8 cellular contexts compared by ENCODE assay signal in genomic region chr1:32199043-32199716, GRCh38. TPM values are rescaled to one million over a fixed set of nuclear protein-coding genes. Genes with fewer than 3 reads are reported as not detected.
A peak's percentile ranks its signal among the peaks of the same experiment; 100 is the strongest.
DNase-seq lines count a peak whose midpoint lies in the region; ATAC-seq and TF ChIP-seq lines count a peak whose summit lies in the region.
"Had no signal": no experiment of that assay in that cellular context is flagged by ENCODE, and none has a peak within 500 bp of the region (broad histone marks: within the 10 kb centered on the region; RNA-seq: fewer than 3 reads in every experiment).

No MANE protein-coding gene starts in this region.

- no peaks in the 10 kb centered on the region for H3K9me3 ChIP-seq in smooth muscle cell (replicated peaks; ENCODE audit: low read depth)
- H3K9me3 ChIP-seq: lower lobe of right lung had no signal

- H3K27ac ChIP-seq in dorsolateral prefrontal cortex (peak overlapping the region in 56 of 59 donors; percentile 22 to 93 (median 84)), smooth muscle cell (ENCODE audit: low read depth) (peak overlapping the region; percentile 99)

- ATAC-seq in HG03354 (IDR thresholded peaks at IDR 0.05; ENCODE audit: poor library complexity, severe bottlenecking, unreplicated experiment): no peak
- ATAC-seq: lower lobe of right lung had no signal

- H2AFZ ChIP-seq in smooth muscle cell (ENCODE audit: low read depth): no peak overlapping the region

- H4K20me1 ChIP-seq in smooth muscle cell (ENCODE audit: low read depth): peaks cover 11% of the 10 kb centered on the region

- no peaks in the 10 kb centered on the region for H3K79me2 ChIP-seq in smooth muscle cell (ENCODE audit: low read depth)

- TF ChIP-seq CTCF in dorsolateral prefrontal cortex (IDR thresholded peaks at IDR 0.05 in 54 of 56, conservative IDR thresholded peaks at IDR 0.05 in 2 of 56; ENCODE audit: low read depth in 1 of 56, partially characterized antibody in 56 of 56): no peak
- no peak for TF ChIP-seq CTCF in smooth muscle cell (IDR thresholded peaks at IDR 0.05; ENCODE audit: borderline replicate concordance, insufficient read depth, poor library complexity, severe bottlenecking)

- 90% methylated on average over 4 of the region's 4 CpGs for WGBS in smooth muscle cell (ENCODE audit: low lambda C conversion rate)

- peaks cover 40% of the 10 kb centered on the region for H3F3A ChIP-seq in smooth muscle cell (ENCODE audit: low read depth)

- H3K9ac ChIP-seq in smooth muscle cell (ENCODE audit: low read depth): no peak overlapping the region

- H3K27me3 ChIP-seq in dorsolateral prefrontal cortex (no peaks in the 10 kb centered on the region), smooth muscle cell (ENCODE audit: low read depth) (no peaks in the 10 kb centered on the region)

- peak overlapping the region in 38 of 59 donors; percentile 12 to 88 (median 75) for H3K4me3 ChIP-seq in dorsolateral prefrontal cortex
- no peak overlapping the region for H3K4me3 ChIP-seq in smooth muscle cell

- H3K36me3 ChIP-seq in smooth muscle cell (ENCODE audit: low read depth): peaks cover 3% of the 10 kb centered on the region

- H3K4me2 ChIP-seq in smooth muscle cell: no peak overlapping the region

- DNase-seq in NCI-H2107 treated with DMSO at 0.1 percent for 48 hours (lab: John Stamatoyannopoulos, UW; ENCODE audit: unreplicated experiment) (peak; percentile 66), NCI-H2107 (lab: John Stamatoyannopoulos, UW) (no peak), dorsolateral prefrontal cortex (no peak), smooth muscle cell (lab: John Stamatoyannopoulos, UW; ENCODE audit: unreplicated experiment) (no peak), SW480 (ENCODE audit: low spot score) (no peak)
- DNase-seq: 8988T, lower lobe of right lung had no signal

- peaks cover 18% of the 10 kb centered on the region for H3K4me1 ChIP-seq in smooth muscle cell (ENCODE audit: low read depth)

- intact Hi-C loops in dorsolateral prefrontal cortex (cut with DNase I): loop anchor here (5.0 kb wide), 2 partner anchors 92 to 133 kb away; partner anchors contain the start of gene KPNA6 (in 1 of the 2)

RNA-seq across cellular contexts. Expression of gene CCDC28B, which starts 1.2 kb away (rescaled TPM):
- total RNA-seq in dorsolateral prefrontal cortex (10 to 100 TPM in 96 of 120 experiments, 1 to 10 TPM in 24; 5.1 to 21.3 (median 11.9) TPM), smooth muscle cell (19.9 and 41.6 TPM in 2 replicates)
- 58.9 and 63.9 TPM in 2 replicates for polyA plus RNA-seq in smooth muscle cell

RNA-seq across cellular contexts. Expression of gene IQCC, which starts 6.3 kb away (rescaled TPM):
- 1 to 10 TPM; 2.6 to 6.6 (median 4.1) TPM for total RNA-seq in dorsolateral prefrontal cortex
- 1.4 and 3.1 TPM in 2 replicates for total RNA-seq in smooth muscle cell
- 2.4 TPM in 2 replicates for polyA plus RNA-seq in smooth muscle cell

RNA-seq across cellular contexts. Expression of gene DCDC2B, which starts 9.7 kb away (rescaled TPM):
- total RNA-seq in dorsolateral prefrontal cortex: under 1 TPM in 2 of 120 experiments, not detected in 118; 0.35 to 0.43 TPM
- not detected in 2 replicates for total RNA-seq in smooth muscle cell
- polyA plus RNA-seq in smooth muscle cell: 0.47 TPM in 1 of 2 replicates, not detected in the other

RNA-seq across cellular contexts. Expression of gene TXLNA, which starts 19.7 kb away (rescaled TPM):
- total RNA-seq in dorsolateral prefrontal cortex: 10 to 100 TPM; 22.6 to 39.3 (median 29.4) TPM
- total RNA-seq in smooth muscle cell: 42.7 and 44.6 TPM in 2 replicates
- polyA plus RNA-seq in smooth muscle cell: 42.0 and 46.0 TPM in 2 replicates

RNA-seq across cellular contexts. Expression of gene TMEM234, which starts 23.0 kb away (rescaled TPM):
- 10 to 100 TPM; 16.0 to 39.7 (median 25.8) TPM for total RNA-seq in dorsolateral prefrontal cortex
- total RNA-seq in smooth muscle cell: 10.9 and 13.3 TPM in 2 replicates
- polyA plus RNA-seq in smooth muscle cell: 19.8 and 27.5 TPM in 2 replicates
